Comparison of ENCODE assay signal across 9 cellular contexts in the genomic region with DNA sequence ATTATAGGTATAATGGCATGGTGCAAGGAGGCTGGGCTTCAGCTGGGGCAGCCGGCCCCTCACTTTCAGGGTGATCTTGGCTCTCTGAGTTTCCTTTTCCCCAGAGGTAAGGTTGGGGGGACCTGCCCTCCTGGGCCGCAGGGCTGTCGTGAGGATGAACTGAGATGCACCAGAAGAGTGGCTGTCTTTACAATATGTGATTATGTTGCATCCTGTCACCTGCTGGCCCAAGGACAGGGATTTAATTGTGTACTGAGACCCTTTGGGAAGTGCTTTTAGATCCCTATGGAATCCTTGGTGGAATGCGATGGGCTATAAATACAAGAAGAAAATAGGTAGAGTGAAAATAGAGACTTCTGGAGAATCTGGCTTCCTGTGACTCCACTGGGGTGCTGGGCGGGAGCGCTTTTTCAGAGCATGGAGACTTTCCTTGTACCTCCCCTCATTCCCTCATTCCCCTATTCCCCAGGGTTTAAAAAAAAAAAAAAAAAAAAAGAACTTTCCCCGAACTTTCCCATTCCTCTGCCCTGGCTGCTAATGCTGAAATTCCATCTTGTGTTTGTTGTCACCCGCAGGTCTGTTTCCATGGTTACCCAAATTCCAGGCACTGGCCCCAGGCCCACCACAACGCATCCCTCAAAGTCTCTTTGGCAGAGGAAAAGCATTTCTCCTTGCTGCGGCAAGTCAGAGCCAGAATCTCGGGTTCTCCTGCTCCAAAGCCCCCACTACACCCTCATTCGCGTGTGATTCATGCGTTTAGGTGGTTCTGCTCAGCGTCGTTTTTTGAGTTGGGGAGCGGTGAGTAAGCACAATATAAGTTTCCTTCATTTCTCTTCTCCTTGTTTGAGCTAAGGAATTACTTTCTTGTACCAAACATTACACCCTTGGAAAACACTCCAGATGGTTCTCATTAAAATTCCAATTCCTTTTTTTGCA. TPM values are rescaled to one million over a fixed set of nuclear protein-coding genes. Genes with fewer than 3 reads are reported as not detected.
DNase-seq lines count a peak whose midpoint lies in the region; ATAC-seq and TF ChIP-seq lines count a peak whose summit lies in the region.
"Had no signal": no experiment of that assay in that cellular context is flagged by ENCODE, and none has a peak within 500 bp of the region (broad histone marks: within the 10 kb centered on the region; RNA-seq: fewer than 3 reads in every experiment).

No MANE protein-coding gene starts in this region.

- whole genome bisulfite sequencing in GM23248 (ENCODE audit: low coverage in 1 of 2, low lambda C conversion rate in 2 of 2, missing lambda C conversion rate in 2 of 2), 2 experiments, result 9 to 10% methylated on average over 16 to 17 of the region's 17 CpGs

- peaks cover 14% of the 10 kb centered on the region for H3K27me3 Mint-ChIP-seq in T-helper 2 cell treated with Interferon-gamma antibody and Interleukin-4, amounts not matched to agents 5 μg/mL and 100 μg/mL, for 36 hours (ENCODE audit: low read depth)

- H4K20me1 ChIP-seq in GM23248 (ENCODE audit: insufficient read depth), result no peaks in the 10 kb centered on the region

- no peak for TF ChIP-seq CTCF in brain microvascular endothelial cell (IDR thresholded peaks at IDR 0.05; ENCODE audit: low read depth, low read length, missing control alignments)

- peak overlapping the region; percentile 52 for H3K4me3 ChIP-seq in GM23248
- no peak overlapping the region for H3K4me3 ChIP-seq in brain microvascular endothelial cell (ENCODE audit: low read depth, low read length)
- peak overlapping the region; percentile 19 for H3K4me3 ChIP-seq in skeletal muscle satellite cell (ENCODE audit: low read length)
- H3K4me3 ChIP-seq: GM12878 had no signal

- DNase-seq in GM23248 (peak; percentile 98), brain microvascular endothelial cell (peak; percentile 96), iPS-NIHi7 (ENCODE audit: extremely low spot score) (peak; percentile 82), NCI-H128 (lab: John Stamatoyannopoulos, UW; ENCODE audit: unreplicated experiment) (no peak)
- no peak for DNase-seq in T-helper 2 cell treated with Interferon-gamma antibody and Interleukin-4, amounts not matched to agents 5 μg/mL and 100 μg/mL, for 36 hours (ENCODE audit: low spot score)

- no peak for ATAC-seq in GM21528 (IDR thresholded peaks at IDR 0.05; ENCODE audit: low FRiP score, unreplicated experiment)
- no peak for ATAC-seq in GM18519 (IDR thresholded peaks at IDR 0.05; ENCODE audit: low FRiP score, unreplicated experiment)
- ATAC-seq: GM12878 had no signal

- H3K27ac ChIP-seq in GM23248 (peak overlapping the region; percentile 100), brain microvascular endothelial cell (peak overlapping the region; percentile 82)

- in situ Hi-C loops in GM23248 (cut with MboI) (no loop called here), brain microvascular endothelial cell (cut with HindIII; ENCODE audit: low pct_ligation_motif_present, low sequenced_read_pairs) (no loop called here)

- H3K9ac ChIP-seq in GM23248, result peak overlapping the region; percentile 92
- peak overlapping the region; percentile 86 for H3K9ac ChIP-seq in skeletal muscle satellite cell (ENCODE audit: low read depth, low read length)

- peaks cover 43% of the 10 kb centered on the region for H3F3A ChIP-seq in GM23248 (ENCODE audit: insufficient read depth)

- no peaks in the 10 kb centered on the region for H3K9me3 Mint-ChIP-seq in T-helper 2 cell treated with Interferon-gamma antibody and Interleukin-4, amounts not matched to agents 5 μg/mL and 100 μg/mL, for 36 hours

- H3K9me3 ChIP-seq in GM23248 (ENCODE audit: low read depth) (no peaks in the 10 kb centered on the region), skeletal muscle satellite cell (replicated peaks; ENCODE audit: low read length) (no peaks in the 10 kb centered on the region)

- no peaks in the 10 kb centered on the region for H3K79me2 ChIP-seq in GM23248 (ENCODE audit: insufficient read depth)

- H3K27ac Mint-ChIP-seq in T-helper 2 cell treated with Interferon-gamma antibody and Interleukin-4, amounts not matched to agents 5 μg/mL and 100 μg/mL, for 36 hours, result no peak overlapping the region

- no peaks in the 10 kb centered on the region for H3K27me3 ChIP-seq in GM23248 (replicated peaks; ENCODE audit: insufficient read depth)
- no peaks in the 10 kb centered on the region for H3K27me3 ChIP-seq in brain microvascular endothelial cell (replicated peaks)
- no peaks in the 10 kb centered on the region for H3K27me3 ChIP-seq in skeletal muscle satellite cell (ENCODE audit: control insufficient read depth, insufficient read depth, low read length)

- H3K4me1 ChIP-seq in GM23248 (ENCODE audit: insufficient read depth) (peaks cover 65% of the 10 kb centered on the region), skeletal muscle satellite cell (ENCODE audit: control insufficient read depth, insufficient read depth, low read length) (peaks cover 44% of the 10 kb centered on the region)

- no peaks in the 10 kb centered on the region for H3K36me3 ChIP-seq in GM23248 (ENCODE audit: low read depth)
- H3K36me3 ChIP-seq in brain microvascular endothelial cell (replicated peaks), result no peaks in the 10 kb centered on the region
- no peaks in the 10 kb centered on the region for H3K36me3 ChIP-seq in skeletal muscle satellite cell (ENCODE audit: insufficient read depth, low read length)

- H3K4me3 Mint-ChIP-seq in T-helper 2 cell treated with Interferon-gamma antibody and Interleukin-4, amounts not matched to agents 5 μg/mL and 100 μg/mL, for 36 hours, result no peak overlapping the region

- H2AFZ ChIP-seq in GM23248, result no peak overlapping the region

- H3K4me1 Mint-ChIP-seq in T-helper 2 cell treated with Interferon-gamma antibody and Interleukin-4, amounts not matched to agents 5 μg/mL and 100 μg/mL, for 36 hours (ENCODE audit: low read depth), result no peaks in the 10 kb centered on the region

- H3K4me2 ChIP-seq in GM23248 (ENCODE audit: unreplicated experiment) (peak overlapping the region; percentile 72), skeletal muscle satellite cell (ENCODE audit: low read length) (peak overlapping the region; percentile 42)

- H3K9me2 ChIP-seq in GM23248 (ENCODE audit: insufficient read depth), result no peaks in the 10 kb centered on the region

- no peaks in the 10 kb centered on the region for H3K36me3 Mint-ChIP-seq in T-helper 2 cell treated with Interferon-gamma antibody and Interleukin-4, amounts not matched to agents 5 μg/mL and 100 μg/mL, for 36 hours (ENCODE audit: low read depth)

RNA-seq across cellular contexts. Expression of a gene that starts 21.8 kb away (rescaled TPM):
- 93.5 and 108 TPM in 2 replicates for total RNA-seq in GM23248 (2014; rRNA removed; shearing (Covaris generic))
- polyA plus RNA-seq in GM23248 (2016; fragmentation: Nextera tagmentation; extraction: Ambion mirVana), result 197 and 201 TPM in 2 replicates
- total RNA-seq in skeletal muscle satellite cell (2012; rRNA removed), result 70.0 and 77.1 TPM in 2 replicates

RNA-seq across cellular contexts. Expression of a gene that starts 21.9 kb away (rescaled TPM):
- total RNA-seq in GM23248 (2014; rRNA removed; shearing (Covaris generic)), result 12.6 and 21.0 TPM in 2 replicates
- polyA plus RNA-seq in GM23248 (2016; fragmentation: Nextera tagmentation; extraction: Ambion mirVana), result 28.8 and 29.7 TPM in 2 replicates
- total RNA-seq in skeletal muscle satellite cell (2012; rRNA removed), result 5.3 and 9.4 TPM in 2 replicates

Comparison
In these comparisons a context has a peak if more than half of its experiments do, and no peak if none do; other contexts are left out.
1. DNase-seq: peak in GM23248 (single experiment), brain microvascular endothelial cell (single experiment) and iPS-NIHi7 (single experiment); none in T-helper 2 cell treated with Interferon-gamma antibody and Interleukin-4, amounts not matched to agents 5 μg/mL and 100 μg/mL, for 36 hours (single experiment) and NCI-H128 (single experiment).